Comparison of ENCODE assay signal across 38 cellular contexts in genomic region chr5:41071242-41071641, GRCh38. TPM values are rescaled to one million over a fixed set of nuclear protein-coding genes. Genes with fewer than 3 reads are reported as not detected.
"Had no signal": no experiment of that assay in that cellular context is flagged by ENCODE, and none has a peak within 500 bp of the region (broad histone marks: within the 10 kb centered on the region; RNA-seq: fewer than 3 reads in every experiment).

MROH2B (minus strand) TSS chr5:41071342; CDS start chr5:41070852, 490 bp downstream.

- H3K4me3 ChIP-seq: MG63 had no signal

- H3K27ac ChIP-seq: KMS-11 had no signal

- H3K36me3 ChIP-seq: MG63 had no signal

- H3K9ac ChIP-seq: KMS-11 had no signal

- H3K27me3 ChIP-seq: MG63 had no signal

- DNase-seq: Karpas-422, Kasumi-1, MM.1S, MV-4-11, NCI-H1048, NCI-H1092, NCI-H1092 treated with DMSO at 0.1 percent for 48 hours, NCI-H1105, NCI-H1105 treated with DMSO at 0.1 percent for 48 hours, NCI-H1417, NCI-H1417 treated with DMSO at 0.1 percent for 48 hours, NCI-H1436, NCI-H1436 treated with DMSO at 0.1 percent for 48 hours, NCI-H146, NCI-H1694, NCI-H1694 treated with DMSO at 0.1 percent for 48 hours, NCI-H187, NCI-H187 treated with DMSO at 0.1 percent for 48 hours, NCI-H1930, NCI-H2029, NCI-H2029 treated with DMSO at 0.1 percent for 48 hours, NCI-H2081, NCI-H2081 treated with DMSO at 0.1 percent for 48 hours, NCI-H2107, NCI-H2171, NCI-H2171 treated with DMSO at 0.1 percent for 48 hours, NCI-H2227 treated with DMSO at 0.1 percent for 48 hours, NCI-H226, NCI-H345, NCI-H446, NCI-H446 treated with DMSO at 0.1 percent for 48 hours, NCI-H510A, NCI-H510A treated with DMSO at 0.1 percent for 48 hours had no signal

- H3K4me2 ChIP-seq: KMS-11 had no signal

RNA-seq across cellular contexts. Expression of gene MROH2B, which starts in this region (rescaled TPM):
- total RNA-seq: LHCN-M2, MCF 10A, NCI-H460 had no signal
